In genomic region chr15:89167267-89168176, GRCh38 we compare ENCODE assay signal across 9 cellular contexts. TPM values are rescaled to one million over a fixed set of nuclear protein-coding genes. Genes with fewer than 3 reads are reported as not detected.
A peak's percentile ranks its signal among the peaks of the same experiment; 100 is the strongest.
DNase-seq lines count a peak whose midpoint lies in the region; ATAC-seq, FAIRE-seq and TF ChIP-seq lines count a peak whose summit lies in the region.
"Had no signal": no experiment of that assay in that cellular context is flagged by ENCODE, and none has a peak within 500 bp of the region (broad histone marks: within the 10 kb centered on the region; RNA-seq: fewer than 3 reads in every experiment).

No MANE protein-coding gene starts in this region.

- no peaks in the 10 kb centered on the region for H3K79me2 ChIP-seq in GM23338 (replicated peaks; ENCODE audit: insufficient read depth)
- no peaks in the 10 kb centered on the region for H3K79me2 ChIP-seq in keratinocyte (ENCODE audit: control insufficient read depth, insufficient read depth, low read length)
- H3K79me2 ChIP-seq in OCI-LY7 (ENCODE audit: insufficient read depth, low read depth, low read length): no peaks in the 10 kb centered on the region

- no TSS peak for BruUV-seq in OCI-LY7 (replicated peaks; lab: Mats Ljungman, UMichigan)

- no peaks in the 10 kb centered on the region for H3K9me1 ChIP-seq in keratinocyte (ENCODE audit: control insufficient read depth, extremely low read depth, insufficient read depth, low read length)

- H3K36me3 ChIP-seq in GM23338 (ENCODE audit: insufficient read depth): no peaks in the 10 kb centered on the region
- H3K36me3 ChIP-seq in keratinocyte (ENCODE audit: control insufficient read depth in 2 of 2, extremely low read depth in 1 of 2, insufficient read depth in 2 of 2, low read length in 2 of 2): no peaks in the 10 kb centered on the region
- H3K36me3 ChIP-seq in OCI-LY7 (ENCODE audit: insufficient read depth, low read length): no peaks in the 10 kb centered on the region

- H3K9me2 ChIP-seq in GM23338 (ENCODE audit: insufficient read depth): no peaks in the 10 kb centered on the region
- H3K9me2 ChIP-seq in OCI-LY7 (ENCODE audit: insufficient read depth, low read length): no peaks in the 10 kb centered on the region

- DNase-seq in GM12891 (ENCODE audit: insufficient read length, low spot score) (no peak), GM23338 (ENCODE audit: low spot score) (no peak), M059J (ENCODE audit: low read depth) (peak; percentile 94), keratinocyte (ENCODE audit: low read depth, low spot score) (peak; percentile 65), NCI-H2196 (lab: John Stamatoyannopoulos, UW; ENCODE audit: unreplicated experiment) (no peak), OCI-LY7 (ENCODE audit: low spot score) (no peak)
- DNase-seq in activated naive CD4-positive, alpha-beta T cell treated with anti-CD3 and anti-CD28 coated beads, Interleukin-2, amount 10 ng/mL, durations not matched to agents 7 days and 5 days: no peak
- DNase-seq in stimulated activated CD8-positive, alpha-beta memory T cell treated with anti-CD3 and anti-CD28 coated beads, Interleukin-4, amount 100 ng/mL, for 24 hours (ENCODE audit: low read depth): peak; percentile 45

- H3K4me3 Mint-ChIP-seq in GM23338: no peak overlapping the region
- H3K4me3 Mint-ChIP-seq in activated naive CD4-positive, alpha-beta T cell treated with anti-CD3 and anti-CD28 coated beads, Interleukin-2, amount 10 ng/mL, durations not matched to agents 7 days and 5 days: no peak overlapping the region

- intact Hi-C loops in OCI-LY7 (cut with micrococcal nuclease; ENCODE audit: unreplicated experiment): no loop called here

- TF ChIP-seq CTCF in GM23338 (conservative IDR thresholded peaks at IDR 0.05; ENCODE audit: low read depth in 2 of 2) (no peak), keratinocyte (optimal IDR thresholded peaks at IDR 0.05 in 1 of 3, IDR thresholded peaks at IDR 0.05 in 1 of 3, conservative IDR thresholded peaks at IDR 0.05 in 1 of 3; ENCODE audit: extremely low read depth in 1 of 3, insufficient read depth in 2 of 3, low read length in 3 of 3) (no peak), OCI-LY7 (conservative IDR thresholded peaks at IDR 0.05; ENCODE audit: low read length) (no peak)

- H2AFZ ChIP-seq in GM23338 (no peak overlapping the region), keratinocyte (ENCODE audit: control insufficient read depth, low read length) (peak overlapping the region; percentile 14), OCI-LY7 (ENCODE audit: low read length) (no peak overlapping the region)

- POLR2A ChIA-PET in OCI-LY7 (lab: Charles Lee): interaction anchor here (0.6 kb wide), 1 partner anchor 44 kb away, joined by 3 read pairs; no protein-coding TSS in a partner anchor

- H4K20me1 ChIP-seq in GM23338 (replicated peaks; ENCODE audit: insufficient read depth) (no peaks in the 10 kb centered on the region), keratinocyte (ENCODE audit: control insufficient read depth, extremely low read depth, insufficient read depth, low read length) (no peaks in the 10 kb centered on the region), OCI-LY7 (ENCODE audit: insufficient read depth, low read length) (no peaks in the 10 kb centered on the region)

- peaks cover 14% of the 10 kb centered on the region for H3K4me1 ChIP-seq in GM23338 (ENCODE audit: insufficient read depth)
- peaks cover 29% of the 10 kb centered on the region for H3K4me1 ChIP-seq in keratinocyte (ENCODE audit: control insufficient read depth, extremely low read depth, insufficient read depth, low read length)
- no peaks in the 10 kb centered on the region for H3K4me1 ChIP-seq in OCI-LY7 (ENCODE audit: insufficient read depth, low read length, poor library complexity, severe bottlenecking)

- dilution Hi-C loops in keratinocyte (cut with MboI; ENCODE audit: extremely low pct_ligation_motif_present, low sequenced_read_pairs): no loop called here

- peak; percentile 35 for FAIRE-seq in GM12891 (lab: Jason Lieb, UNC)
- peak; percentile 92 for FAIRE-seq in keratinocyte (lab: Jason Lieb, UNC)

- H3K4me3 ChIP-seq in GM23338 (no peak overlapping the region), keratinocyte (ENCODE audit: control insufficient read depth in 2 of 3, extremely low read depth in 1 of 3, insufficient read depth in 2 of 3, low read depth in 1 of 3, low read length in 3 of 3) (peak overlapping the region in 2 of 3 experiments; percentile 29 to 39), OCI-LY7 (ENCODE audit: low read depth, low read length, poor library complexity, severe bottlenecking) (no peak overlapping the region)

- ATAC-seq in GM23338: no peak

- no peaks in the 10 kb centered on the region for H3K27me3 ChIP-seq in GM23338 (ENCODE audit: insufficient read depth)
- H3K27me3 ChIP-seq in keratinocyte (ENCODE audit: control insufficient read depth, extremely low read depth, insufficient read depth, low read length): no peaks in the 10 kb centered on the region

- no peaks in the 10 kb centered on the region for H3K9me3 ChIP-seq in keratinocyte (ENCODE audit: control insufficient read depth, low read depth, low read length)
- H3K9me3 ChIP-seq in OCI-LY7 (ENCODE audit: low read length): no peaks in the 10 kb centered on the region

- H3K4me2 ChIP-seq in GM23338: no peak overlapping the region
- peak overlapping the region; percentile 81 for H3K4me2 ChIP-seq in keratinocyte (ENCODE audit: control insufficient read depth, extremely low read depth, insufficient read depth, low read depth, low read length)
- no peak overlapping the region for H3K4me2 ChIP-seq in OCI-LY7 (ENCODE audit: low read length)

- peaks cover 26% of the 10 kb centered on the region for H3K4me1 Mint-ChIP-seq in GM23338
- H3K4me1 Mint-ChIP-seq in activated naive CD4-positive, alpha-beta T cell treated with anti-CD3 and anti-CD28 coated beads, Interleukin-2, amount 10 ng/mL, durations not matched to agents 7 days and 5 days: peaks cover 11% of the 10 kb centered on the region

- no peaks in the 10 kb centered on the region for H3K9me3 Mint-ChIP-seq in GM23338
- H3K9me3 Mint-ChIP-seq in activated naive CD4-positive, alpha-beta T cell treated with anti-CD3 and anti-CD28 coated beads, Interleukin-2, amount 10 ng/mL, durations not matched to agents 7 days and 5 days: no peaks in the 10 kb centered on the region

- TF ChIP-seq POLR2A in GM12891 (IDR thresholded peaks at IDR 0.05; ENCODE audit: low read depth, low read length): no peak

- peak overlapping the region; percentile 79; the same call in 1 of the 2 replicates for H3K27ac Mint-ChIP-seq in GM23338
- H3K27ac Mint-ChIP-seq in activated naive CD4-positive, alpha-beta T cell treated with anti-CD3 and anti-CD28 coated beads, Interleukin-2, amount 10 ng/mL, durations not matched to agents 7 days and 5 days: peak overlapping the region; percentile 20

- H3F3A ChIP-seq in GM23338 (replicated peaks; ENCODE audit: low read depth): no peaks in the 10 kb centered on the region

- H3K9ac ChIP-seq in keratinocyte (ENCODE audit: control insufficient read depth, extremely low read depth, insufficient read depth, low read length): no peak overlapping the region

- H3K27ac ChIP-seq in GM23338 (ENCODE audit: low read depth) (no peak overlapping the region), keratinocyte (ENCODE audit: control insufficient read depth, insufficient read depth, low read length) (peak overlapping the region; percentile 70), OCI-LY7 (ENCODE audit: low read depth, low read length, poor library complexity, severe bottlenecking) (no peak overlapping the region)

- no peaks in the 10 kb centered on the region for H3K27me3 Mint-ChIP-seq in GM23338 (ENCODE audit: insufficient read depth, low read depth, poor library complexity)
- H3K27me3 Mint-ChIP-seq in activated naive CD4-positive, alpha-beta T cell treated with anti-CD3 and anti-CD28 coated beads, Interleukin-2, amount 10 ng/mL, durations not matched to agents 7 days and 5 days: no peaks in the 10 kb centered on the region

- H3K36me3 Mint-ChIP-seq in GM23338 (ENCODE audit: low read depth): no peaks in the 10 kb centered on the region
- peaks cover 2% of the 10 kb centered on the region for H3K36me3 Mint-ChIP-seq in activated naive CD4-positive, alpha-beta T cell treated with anti-CD3 and anti-CD28 coated beads, Interleukin-2, amount 10 ng/mL, durations not matched to agents 7 days and 5 days

- CTCF ChIA-PET in activated naive CD4-positive, alpha-beta T cell treated with anti-CD3 and anti-CD28 coated beads, Interleukin-2, amount 10 ng/mL, durations not matched to agents 7 days and 5 days (lab: Charles Lee): interaction anchor here (0.8 to 2.9 kb wide), 12 partner anchors 11 to 272 kb away, joined by 3 to 25 read pairs (median 4); partner anchors contain the start of gene HAPLN3
- CTCF ChIA-PET in OCI-LY7 (lab: Charles Lee; ENCODE audit: unreplicated experiment): no interaction called here

TF ChIP-seq in GM12891, 5 proteins besides CTCF, POLR2A, EP300 and RAD21:
- TF ChIP-seq SPI1 (IDR thresholded peaks at IDR 0.05; ENCODE audit: low read depth, low read length): peak; percentile 74
- no peak for TF ChIP-seq POLR2AphosphoS5 (IDR thresholded peaks at IDR 0.05; ENCODE audit: low read depth, low read length)

TF ChIP-seq in GM23338, 12 proteins besides CTCF, POLR2A, EP300 and RAD21 (continues in another document):
- TF ChIP-seq CREB1 (CRISPR knock-in tag; IDR thresholded peaks at IDR 0.05; ENCODE audit: low read depth) (no peak), POLR2AphosphoS5 (IDR thresholded peaks at IDR 0.05; ENCODE audit: low read depth) (no peak)

RNA-seq across cellular contexts. Expression of gene RLBP1, which starts 53.9 kb away (rescaled TPM):
- not detected for polyA plus RNA-seq in GM12891 (2012; ENCODE audit: low read depth, missing spikeins)
- total RNA-seq in GM23338 (2014; rRNA removed; shearing (Covaris generic)): not detected in 2 replicates
- polyA plus RNA-seq in GM23338 (2016; fragmentation: Nextera tagmentation; extraction: Ambion mirVana) (not detected in 2 replicates), keratinocyte (not detected in 3 replicates)
- total RNA-seq in M059J (2014; rRNA removed; shearing (Covaris generic)): not detected in 2 replicates
- polyA plus RNA-seq in keratinocyte (2011; ENCODE audit: low read depth): not detected
- not detected in 2 replicates for polyA plus RNA-seq in keratinocyte (2011; cell fraction: cytosol; rRNA removed)
- not detected in 2 replicates for polyA plus RNA-seq in keratinocyte (2011; cell fraction: nucleus; rRNA removed)
- polyA plus RNA-seq in keratinocyte (2012; ENCODE audit: low replicate concordance): not detected in 2 replicates
- not detected in 3 replicates for polyA minus RNA-seq in keratinocyte
- not detected for polyA minus RNA-seq in keratinocyte (2011; cell fraction: cytosol; rRNA and poly(A)+ RNA removed)
- not detected in 2 replicates for polyA minus RNA-seq in keratinocyte (2011; cell fraction: nucleus; rRNA and poly(A)+ RNA removed)
- total RNA-seq in OCI-LY7 (2014; rRNA removed; shearing (Covaris generic)): not detected in 2 replicates
- total RNA-seq in OCI-LY7 (2022): not detected in 2 replicates
- total RNA-seq: NCI-H460 had no signal

Comparison
In these comparisons a context has a peak if more than half of its experiments do, and no peak if none do; other contexts are left out.
1. DNase-seq: peak in M059J (single experiment), keratinocyte (single experiment) and stimulated activated CD8-positive, alpha-beta memory T cell treated with anti-CD3 and anti-CD28 coated beads, Interleukin-4, amount 100 ng/mL, for 24 hours (single experiment); none in GM12891 (single experiment), GM23338 (single experiment), activated naive CD4-positive, alpha-beta T cell treated with anti-CD3 and anti-CD28 coated beads, Interleukin-2, amount 10 ng/mL, durations not matched to agents 7 days and 5 days (single experiment), NCI-H2196 (single experiment) and OCI-LY7 (single experiment).
2. H3K4me3 ChIP-seq: peak in keratinocyte (2 of 3); none in GM23338 (single experiment) and OCI-LY7 (single experiment).